Comparison of ENCODE assay signal across 8 cellular contexts in the genomic region with DNA sequence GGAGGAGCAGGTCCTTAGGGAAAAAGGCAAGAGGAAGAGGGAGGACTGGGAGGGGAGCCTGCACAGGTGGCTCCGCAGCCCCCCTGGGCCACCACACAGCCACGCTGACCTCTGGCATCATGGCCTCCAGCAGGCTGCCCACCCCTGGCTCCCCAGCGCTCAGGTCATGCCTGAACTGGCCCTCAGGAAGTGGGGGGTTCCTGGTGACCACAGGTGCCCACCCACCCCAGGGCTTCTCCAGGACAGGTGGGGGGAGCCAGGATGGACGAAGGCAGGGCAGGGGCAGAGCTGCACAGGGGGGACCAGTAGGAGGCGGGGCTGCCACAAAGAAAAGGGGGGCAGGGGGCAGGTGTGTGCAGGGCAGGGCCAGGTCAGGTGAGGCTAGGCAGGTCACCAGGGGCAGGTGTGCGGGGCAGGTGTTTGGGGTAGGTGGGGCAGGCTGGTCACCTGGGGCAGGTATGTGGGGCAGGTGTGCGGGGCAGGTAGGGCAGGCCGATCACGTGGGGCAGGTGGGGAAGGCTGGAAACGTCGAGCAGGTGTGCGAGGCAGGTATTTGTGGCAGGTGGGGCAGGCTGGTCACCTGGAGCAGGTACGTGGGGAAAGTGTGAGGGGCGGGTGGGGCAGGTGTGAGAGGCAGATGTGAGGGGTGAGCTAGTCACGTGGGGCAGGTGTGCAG. TPM values are rescaled to one million over a fixed set of nuclear protein-coding genes. Genes with fewer than 3 reads are reported as not detected.
DNase-seq lines count a peak whose midpoint lies in the region; ATAC-seq and TF ChIP-seq lines count a peak whose summit lies in the region.

No MANE protein-coding gene starts in this region.

- no peak for ATAC-seq in WTC11
- ATAC-seq in HG03565 (IDR thresholded peaks at IDR 0.05; ENCODE audit: unreplicated experiment) = no peak

- peak overlapping the region in 3 of 4 donors; percentile 64 to 97 (median 84) for H3K4me3 ChIP-seq in tibial nerve

- DNase-seq in activated naive CD4-positive, alpha-beta T cell treated with anti-CD3 and anti-CD28 coated beads for 36 hours = no peak
- no peak for DNase-seq in activated naive CD4-positive, alpha-beta T cell treated with anti-CD3 and anti-CD28 coated beads, Interleukin-2, amount 50 U/mL, for 16 hours
- DNase-seq in WTC11 (ENCODE audit: low spot score) (no peak), immature natural killer cell (no peak), tibial nerve (ENCODE audit: low spot score in 2 of 2) (no peak), NCI-H1092 treated with DMSO at 0.1 percent for 48 hours (lab: John Stamatoyannopoulos, UW) (no peak), LoVo (ENCODE audit: low spot score) (no peak)

- peaks cover 0 to 23% (median 0%) of the 10 kb centered on the region in 3 donors for H3K36me3 ChIP-seq in tibial nerve

- no peaks in the 10 kb centered on the region for H3K9me3 Mint-ChIP-seq in activated naive CD4-positive, alpha-beta T cell treated with anti-CD3 and anti-CD28 coated beads for 36 hours
- H3K9me3 Mint-ChIP-seq in WTC11 (no peaks in the 10 kb centered on the region), immature natural killer cell (no peaks in the 10 kb centered on the region)

- POLR2A ChIA-PET in WTC11 (lab: Charles Lee) = interaction anchor here (0.6 to 2.0 kb wide), 2 partner anchors 14 to 231 kb away, joined by 3 to 4 read pairs; no protein-coding TSS in a partner anchor

- peak overlapping the region in 3 of 4 donors; percentile 77 to 100 (median 97) for H3K27ac ChIP-seq in tibial nerve

- H3K27ac Mint-ChIP-seq in activated naive CD4-positive, alpha-beta T cell treated with anti-CD3 and anti-CD28 coated beads for 36 hours = peak overlapping the region; percentile 82
- H3K27ac Mint-ChIP-seq in WTC11 = no peak overlapping the region
- peak overlapping the region in 3 of 6 donors; percentile 68 to 86 (median 76) for H3K27ac Mint-ChIP-seq in immature natural killer cell

- H3K4me1 ChIP-seq in tibial nerve = peaks cover 0 to 47% (median 35%) of the 10 kb centered on the region in 4 donors

- TF ChIP-seq CTCF in WTC11 (IDR thresholded peaks at IDR 0.05) (no peak), tibial nerve (IDR thresholded peaks at IDR 0.05) (no peak)

- TF ChIP-seq EP300 in tibial nerve (IDR thresholded peaks at IDR 0.05) = no peak

- intact Hi-C loops in activated naive CD4-positive, alpha-beta T cell treated with anti-CD3 and anti-CD28 coated beads for 36 hours (cut with micrococcal nuclease) = loop anchor here (2.0 to 10.0 kb wide), 2 partner anchors 133 to 691 kb away; a partner anchor contains a TSS

- H3K4me3 Mint-ChIP-seq in activated naive CD4-positive, alpha-beta T cell treated with anti-CD3 and anti-CD28 coated beads for 36 hours = peak overlapping the region; percentile 82
- H3K4me3 Mint-ChIP-seq in WTC11 (peak overlapping the region; percentile 54), immature natural killer cell (peak overlapping the region; percentile 60 to 79 (median 75))

- H3K4me1 Mint-ChIP-seq in activated naive CD4-positive, alpha-beta T cell treated with anti-CD3 and anti-CD28 coated beads for 36 hours (ENCODE audit: low read depth) = peaks cover 62% of the 10 kb centered on the region
- H3K4me1 Mint-ChIP-seq in WTC11 (peaks cover 34% of the 10 kb centered on the region), immature natural killer cell (peaks cover 39 to 46% of the 10 kb centered on the region in 2 donors)

- no peaks in the 10 kb centered on the region for H3K27me3 ChIP-seq in tibial nerve

- CTCF ChIA-PET in activated naive CD4-positive, alpha-beta T cell treated with anti-CD3 and anti-CD28 coated beads for 36 hours (lab: Charles Lee) = interaction anchor here (0.6 to 1.9 kb wide), 4 partner anchors 30 to 153 kb away, joined by 3 to 8 read pairs (median 5); no protein-coding TSS in a partner anchor
- CTCF ChIA-PET in WTC11 (lab: Charles Lee) = interaction anchor here (0.8 to 4.0 kb wide), 7 partner anchors 12 to 35 kb away, joined by 3 to 38 read pairs (median 6); a partner anchor contains a TSS

- no peaks in the 10 kb centered on the region for H3K9me3 ChIP-seq in tibial nerve

- H3K27me3 Mint-ChIP-seq in activated naive CD4-positive, alpha-beta T cell treated with anti-CD3 and anti-CD28 coated beads for 36 hours (ENCODE audit: low read depth) = no peaks in the 10 kb centered on the region
- H3K27me3 Mint-ChIP-seq in WTC11 (ENCODE audit: low read depth) (no peaks in the 10 kb centered on the region), immature natural killer cell (ENCODE audit: low read depth in 3 of 3) (peaks cover 0 to 22% (median 2%) of the 10 kb centered on the region in 3 donors)

- no peak for TF ChIP-seq POLR2A in tibial nerve (IDR thresholded peaks at IDR 0.05)

- WGBS in tibial nerve, 2 donors = 60 to 69% methylated on average over 15 of the region's 15 CpGs

- peaks cover 11% of the 10 kb centered on the region for H3K36me3 Mint-ChIP-seq in activated naive CD4-positive, alpha-beta T cell treated with anti-CD3 and anti-CD28 coated beads for 36 hours (ENCODE audit: low read depth)
- H3K36me3 Mint-ChIP-seq in WTC11 (peaks cover 7% of the 10 kb centered on the region), immature natural killer cell (peaks cover 0 to 2% (median 0%) of the 10 kb centered on the region in 3 donors)

TF ChIP-seq in WTC11, 78 proteins besides CTCF, POLR2A, EP300 and RAD21:
- TF ChIP-seq, protein P1, sequence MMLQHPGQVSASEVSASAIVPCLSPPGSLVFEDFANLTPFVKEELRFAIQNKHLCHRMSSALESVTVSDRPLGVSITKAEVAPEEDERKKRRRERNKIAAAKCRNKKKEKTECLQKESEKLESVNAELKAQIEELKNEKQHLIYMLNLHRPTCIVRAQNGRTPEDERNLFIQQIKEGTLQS (CRISPR knock-in tag; conservative IDR thresholded peaks at IDR 0.05) = no peak
- TF ChIP-seq NR3C1 (CRISPR knock-in tag; conservative IDR thresholded peaks at IDR 0.05; ENCODE audit: low read depth) = no peak
- TF ChIP-seq, protein P2, sequence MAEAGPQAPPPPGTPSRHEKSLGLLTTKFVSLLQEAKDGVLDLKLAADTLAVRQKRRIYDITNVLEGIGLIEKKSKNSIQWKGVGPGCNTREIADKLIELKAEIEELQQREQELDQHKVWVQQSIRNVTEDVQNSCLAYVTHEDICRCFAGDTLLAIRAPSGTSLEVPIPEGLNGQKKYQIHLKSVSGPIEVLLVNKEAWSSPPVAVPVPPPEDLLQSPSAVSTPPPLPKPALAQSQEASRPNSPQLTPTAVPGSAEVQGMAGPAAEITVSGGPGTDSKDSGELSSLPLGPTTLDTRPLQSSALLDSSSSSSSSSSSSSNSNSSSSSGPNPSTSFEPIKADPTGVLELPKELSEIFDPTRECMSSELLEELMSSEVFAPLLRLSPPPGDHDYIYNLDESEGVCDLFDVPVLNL (CRISPR knock-in tag; IDR thresholded peaks at IDR 0.05; ENCODE audit: borderline replicate concordance, low read depth) = no peak
- TF ChIP-seq ZNF423 (CRISPR knock-in tag; IDR thresholded peaks at IDR 0.05) = no peak
- TF ChIP-seq, protein P3, sequence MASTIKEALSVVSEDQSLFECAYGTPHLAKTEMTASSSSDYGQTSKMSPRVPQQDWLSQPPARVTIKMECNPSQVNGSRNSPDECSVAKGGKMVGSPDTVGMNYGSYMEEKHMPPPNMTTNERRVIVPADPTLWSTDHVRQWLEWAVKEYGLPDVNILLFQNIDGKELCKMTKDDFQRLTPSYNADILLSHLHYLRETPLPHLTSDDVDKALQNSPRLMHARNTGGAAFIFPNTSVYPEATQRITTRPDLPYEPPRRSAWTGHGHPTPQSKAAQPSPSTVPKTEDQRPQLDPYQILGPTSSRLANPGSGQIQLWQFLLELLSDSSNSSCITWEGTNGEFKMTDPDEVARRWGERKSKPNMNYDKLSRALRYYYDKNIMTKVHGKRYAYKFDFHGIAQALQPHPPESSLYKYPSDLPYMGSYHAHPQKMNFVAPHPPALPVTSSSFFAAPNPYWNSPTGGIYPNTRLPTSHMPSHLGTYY (CRISPR knock-in tag; IDR thresholded peaks at IDR 0.05) = no peak
- no peak for TF ChIP-seq TCF7 (CRISPR knock-in tag; IDR thresholded peaks at IDR 0.05; ENCODE audit: low read depth)
- no peak for TF ChIP-seq SMAD4 (CRISPR knock-in tag; IDR thresholded peaks at IDR 0.05)
- TF ChIP-seq GTF2I (CRISPR knock-in tag; conservative IDR thresholded peaks at IDR 0.05) = no peak
- TF ChIP-seq MXD4 (CRISPR knock-in tag; IDR thresholded peaks at IDR 0.05; ENCODE audit: borderline replicate concordance) = no peak
- TF ChIP-seq ZNF138 (CRISPR knock-in tag; conservative IDR thresholded peaks at IDR 0.05) = no peak
- no peak for TF ChIP-seq GABPB1 (CRISPR knock-in tag; IDR thresholded peaks at IDR 0.05)
- TF ChIP-seq RELA (CRISPR knock-in tag; IDR thresholded peaks at IDR 0.05; ENCODE audit: borderline replicate concordance) = no peak
- no peak for TF ChIP-seq NFE2L1 (CRISPR knock-in tag; IDR thresholded peaks at IDR 0.05)
TF ChIP-seq in WTC11: peak in this region for 0.

RNA-seq across cellular contexts. Expression of a gene that starts 1.0 kb away (rescaled TPM):
- 10 to 100 TPM; 57.5 to 67.9 TPM for total RNA-seq in activated naive CD4-positive, alpha-beta T cell treated with anti-CD3 and anti-CD28 coated beads for 36 hours
- total RNA-seq in WTC11 (2021) (62.2 to 85.3 TPM (median 81.1 TPM) in 3 replicates), tibial nerve (10 to 100 TPM; 31.6 to 54.3 (median 41.2) TPM)
- 10 to 100 TPM; 17.8 to 31.6 (median 18.6) TPM for polyA plus RNA-seq in immature natural killer cell

RNA-seq across cellular contexts. Expression of a gene that starts 1.6 kb away (rescaled TPM):
- 1 to 10 TPM; 5.6 to 6.0 TPM for total RNA-seq in activated naive CD4-positive, alpha-beta T cell treated with anti-CD3 and anti-CD28 coated beads for 36 hours
- total RNA-seq in WTC11 (2021) (23.4 to 28.4 TPM (median 24.5 TPM) in 3 replicates), tibial nerve (10 to 100 TPM; 15.3 to 43.9 (median 38.1) TPM)
- polyA plus RNA-seq in immature natural killer cell = 10 to 100 TPM; 21.3 to 32.4 (median 30.4) TPM

RNA-seq across cellular contexts. Expression of a gene that starts 12.0 kb away (rescaled TPM):
- 1 to 10 TPM; 7.1 to 8.1 TPM for total RNA-seq in activated naive CD4-positive, alpha-beta T cell treated with anti-CD3 and anti-CD28 coated beads for 36 hours
- total RNA-seq in WTC11 (2021) (49.9 to 56.3 TPM (median 51.6 TPM) in 3 replicates), tibial nerve (10 to 100 TPM; 29.1 to 48.0 (median 32.7) TPM)
- 10 to 100 TPM; 12.9 to 15.1 (median 15.0) TPM for polyA plus RNA-seq in immature natural killer cell

RNA-seq across cellular contexts. Expression of a gene that starts 53.2 kb away (rescaled TPM):
- total RNA-seq in activated naive CD4-positive, alpha-beta T cell treated with anti-CD3 and anti-CD28 coated beads for 36 hours = 100 to 1,000 TPM; 327 to 360 TPM
- 314 to 352 TPM (median 343 TPM) in 3 replicates for total RNA-seq in WTC11 (2021)
- 100 to 1,000 TPM; 163 to 189 (median 180) TPM for polyA plus RNA-seq in immature natural killer cell
- total RNA-seq in tibial nerve = 100 to 1,000 TPM; 203 to 323 (median 241) TPM

RNA-seq across cellular contexts. Expression of a gene that starts 57.0 kb away (rescaled TPM):
- total RNA-seq in activated naive CD4-positive, alpha-beta T cell treated with anti-CD3 and anti-CD28 coated beads for 36 hours = 1 to 10 TPM; 1.0 to 1.2 TPM
- total RNA-seq in WTC11 (2021) (3.7 to 5.8 TPM (median 5.5 TPM) in 3 replicates), tibial nerve (1 to 10 TPM in 1 of 4 donors, under 1 TPM in 2, not detected in 1; 0.84 to 2.5 (median 0.90) TPM)
- not detected for polyA plus RNA-seq in immature natural killer cell
